In genomic region chr1:71179997-71180396, GRCh38 we compare ENCODE assay signal across 35 cellular contexts.
"Had no signal": no experiment of that assay in that cellular context is flagged by ENCODE, and none has a peak within 500 bp of the region (broad histone marks: within the 10 kb centered on the region; RNA-seq: fewer than 3 reads in every experiment).

No MANE protein-coding gene starts in this region.

- H3K27ac ChIP-seq: KMS-11 had no signal

- H3K4me3 ChIP-seq: MG63 had no signal

- H3K36me3 ChIP-seq: MG63 had no signal

- H3K4me2 ChIP-seq: KMS-11 had no signal

- DNase-seq: Karpas-422, Kasumi-1, KG1, MG63, MM.1S, MV-4-11, NCI-H1048, NCI-H1092, NCI-H1092 treated with DMSO at 0.1 percent for 48 hours, NCI-H1105, NCI-H1105 treated with DMSO at 0.1 percent for 48 hours, NCI-H1417, NCI-H1417 treated with DMSO at 0.1 percent for 48 hours, NCI-H1436, NCI-H1436 treated with DMSO at 0.1 percent for 48 hours, NCI-H146, NCI-H1694, NCI-H1694 treated with DMSO at 0.1 percent for 48 hours, NCI-H187, NCI-H187 treated with DMSO at 0.1 percent for 48 hours, NCI-H1930, NCI-H2029, NCI-H2029 treated with DMSO at 0.1 percent for 48 hours, NCI-H2081, NCI-H2081 treated with DMSO at 0.1 percent for 48 hours, NCI-H2107, NCI-H2171, NCI-H2171 treated with DMSO at 0.1 percent for 48 hours, NCI-H2227 treated with DMSO at 0.1 percent for 48 hours, NCI-H226, NCI-H345, NCI-H446, NCI-H446 treated with DMSO at 0.1 percent for 48 hours, NCI-H510A had no signal

- H3K27me3 ChIP-seq: MG63 had no signal

- H3K9me3 ChIP-seq: MG63 had no signal
